Comparison of ENCODE assay signal across 8 cellular contexts in the genomic region with DNA sequence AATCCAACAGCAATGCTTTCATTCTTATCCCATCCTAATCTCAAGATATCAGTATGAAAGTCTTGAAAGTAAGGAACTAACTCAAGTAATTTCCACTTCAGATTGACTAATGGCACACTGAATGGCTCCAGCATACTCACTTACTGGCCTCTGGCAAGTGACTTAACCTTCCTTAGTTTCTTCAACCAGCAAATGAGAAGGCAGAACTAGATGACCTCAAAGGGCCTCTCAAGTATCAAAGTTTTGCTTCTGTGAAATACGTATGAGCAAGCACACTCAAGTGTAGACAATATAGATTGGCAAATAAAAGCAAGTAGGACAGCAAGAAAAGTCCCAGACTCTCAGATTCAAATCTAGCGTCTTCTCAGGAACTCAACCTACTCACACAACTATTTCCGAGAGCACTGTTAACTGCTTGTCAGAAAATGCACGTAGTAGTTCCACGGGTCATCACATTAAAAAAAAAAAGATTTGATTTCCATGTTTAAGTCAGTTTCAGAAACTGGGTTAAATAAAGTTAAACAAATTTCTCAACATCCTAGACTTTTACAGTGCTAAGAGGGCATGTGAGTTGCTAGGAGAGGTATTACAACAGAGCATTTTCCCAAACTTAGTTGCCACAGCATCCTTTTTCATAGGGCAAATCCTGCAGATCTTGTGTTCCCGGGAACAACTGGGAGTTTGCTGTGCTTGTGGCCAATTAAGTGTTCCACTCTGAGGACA.
DNase-seq lines count a peak whose midpoint lies in the region; ATAC-seq, FAIRE-seq and TF ChIP-seq lines count a peak whose summit lies in the region.

No MANE protein-coding gene starts in this region.

- TF ChIP-seq CTCF in colonic mucosa (IDR thresholded peaks at IDR 0.05): no peak

- intact Hi-C loops in colonic mucosa (cut with DNase I): no loop called here

- H3K27ac ChIP-seq in colonic mucosa (peak overlapping the region; percentile 36), skeletal muscle tissue (ENCODE audit: low read depth, low read length) (peak overlapping the region; percentile 7)

- H3K4me1 ChIP-seq in colonic mucosa (peaks cover 20% of the 10 kb centered on the region), skeletal muscle tissue (ENCODE audit: control insufficient read depth in 3 of 3, insufficient read depth in 3 of 3, low read length in 3 of 3) (peaks cover 53 to 69% (median 55%) of the 10 kb centered on the region in 3 donors)

- no peaks in the 10 kb centered on the region for H3K9me3 ChIP-seq in colonic mucosa
- no peaks in the 10 kb centered on the region for H3K9me3 ChIP-seq in skeletal muscle tissue (ENCODE audit: control insufficient read depth in 3 of 3, low read length in 3 of 3)

- peak; percentile 53 for TF ChIP-seq POLR2A in GM12891 (IDR thresholded peaks at IDR 0.05; ENCODE audit: low read depth, low read length)

- no peaks in the 10 kb centered on the region for H3K36me3 ChIP-seq in colonic mucosa
- no peaks in the 10 kb centered on the region for H3K36me3 ChIP-seq in skeletal muscle tissue (ENCODE audit: control insufficient read depth in 3 of 3, insufficient read depth in 3 of 3, low read length in 3 of 3)

- H3K27me3 ChIP-seq in colonic mucosa: no peaks in the 10 kb centered on the region
- no peaks in the 10 kb centered on the region for H3K27me3 ChIP-seq in skeletal muscle tissue (ENCODE audit: control insufficient read depth in 3 of 3, insufficient read depth in 3 of 3, low read length in 3 of 3)

- DNase-seq in GM12891 (ENCODE audit: insufficient read length, low spot score): no peak
- DNase-seq in OCI-M1 (lab: John Stamatoyannopoulos, UW): peak; percentile 36
- DNase-seq in colonic mucosa: no peak
- no peak for DNase-seq in amygdala (lab: John Stamatoyannopoulos, UW)
- no peak for DNase-seq in NCI-H1417 (lab: John Stamatoyannopoulos, UW)
- no peak for DNase-seq in activated CD4-positive, alpha-beta T cell treated with anti-CD3 and anti-CD28 coated beads, Interleukin-2, amount 50 U/mL, for 1 hour

- no peak overlapping the region for H3K9ac ChIP-seq in colonic mucosa (ENCODE audit: low read depth in 2 of 2, low read length in 2 of 2)
- no peak overlapping the region for H3K9ac ChIP-seq in skeletal muscle tissue (ENCODE audit: low read depth in 1 of 3, low read length in 3 of 3)

- H3K4me3 ChIP-seq in colonic mucosa (no peak overlapping the region), skeletal muscle tissue (ENCODE audit: low read length in 3 of 3) (no peak overlapping the region)

- FAIRE-seq in GM12891 (lab: Jason Lieb, UNC): peak; percentile 58

- ATAC-seq in GM21367 (IDR thresholded peaks at IDR 0.05; ENCODE audit: unreplicated experiment): no peak

TF ChIP-seq in GM12891, 5 proteins besides CTCF, POLR2A, EP300 and RAD21:
- no peak for TF ChIP-seq POLR2AphosphoS5 (IDR thresholded peaks at IDR 0.05; ENCODE audit: low read depth, low read length)
- TF ChIP-seq PAX5 (IDR thresholded peaks at IDR 0.05; ENCODE audit: insufficient read depth, low read length, severe bottlenecking): no peak
- no peak for TF ChIP-seq POU2F2 (IDR thresholded peaks at IDR 0.05; ENCODE audit: low read depth, low read length)
